ENCODE assay signal across 17 cellular contexts in genomic region chr3:100526613-100527346, GRCh38. TPM values are rescaled to one million over a fixed set of nuclear protein-coding genes. Genes with fewer than 3 reads are reported as not detected.
A peak's percentile ranks its signal among the peaks of the same experiment; 100 is the strongest.
DNase-seq lines count a peak whose midpoint lies in the region; ATAC-seq and TF ChIP-seq lines count a peak whose summit lies in the region.
"Had no signal": no experiment of that assay in that cellular context is flagged by ENCODE, and none has a peak within 500 bp of the region (broad histone marks: within the 10 kb centered on the region; RNA-seq: fewer than 3 reads in every experiment).

No MANE protein-coding gene starts in this region.

- H3K27me3 Mint-ChIP-seq in type B pancreatic cell, result peaks cover 27% of the 10 kb centered on the region

- H3K4me3 ChIP-seq in body of pancreas, result no peak overlapping the region
- no peak overlapping the region for H3K4me3 ChIP-seq in right cardiac atrium (ENCODE audit: low read length)
- H3K4me3 ChIP-seq: BLaER1 treated with 17β-estradiol and CSF1 and Interleukin-3, amounts not matched to agents 10 nM and 100 nM; testis had no signal

- TF ChIP-seq POLR2A in body of pancreas (IDR thresholded peaks at IDR 0.05), result no peak

- H3K27me3 ChIP-seq in body of pancreas, result no peaks in the 10 kb centered on the region
- no peaks in the 10 kb centered on the region for H3K27me3 ChIP-seq in right cardiac atrium (ENCODE audit: control insufficient read depth, insufficient read depth)
- H3K27me3 ChIP-seq: BLaER1 treated with 17β-estradiol and CSF1 and Interleukin-3, amounts not matched to agents 10 nM and 100 nM; testis had no signal

- TF ChIP-seq CTCF in body of pancreas (IDR thresholded peaks at IDR 0.05) (no peak), type B pancreatic cell (conservative IDR thresholded peaks at IDR 0.05) (no peak)

- H3K27ac Mint-ChIP-seq in type B pancreatic cell, result peak overlapping the region; percentile 90

- no peaks in the 10 kb centered on the region for H3K36me3 ChIP-seq in body of pancreas (replicated peaks in 1 of 2; ENCODE audit: insufficient read depth in 1 of 2, low read depth in 2 of 2)
- H3K36me3 ChIP-seq: BLaER1 treated with 17β-estradiol and CSF1 and Interleukin-3, amounts not matched to agents 10 nM and 100 nM had no signal

- peaks cover 4% of the 10 kb centered on the region for H3K9me3 Mint-ChIP-seq in type B pancreatic cell

- H3K27ac ChIP-seq in body of pancreas (peak overlapping the region in 2 of 4 donors; percentile 12 to 28), right cardiac atrium (ENCODE audit: low read length) (no peak overlapping the region)
- H3K27ac ChIP-seq: BLaER1 treated with 17β-estradiol and CSF1 and Interleukin-3, amounts not matched to agents 10 nM and 100 nM; VCaP had no signal

- intact Hi-C loops in body of pancreas (cut with DNase I) (no loop called here), right cardiac atrium (cut with DNase I) (no loop called here)

- 88 to 89% methylated on average over 4 of the region's 4 CpGs for WGBS in body of pancreas, 2 donors
- 80% methylated on average over 4 of the region's 4 CpGs for WGBS in right cardiac atrium

- H3K36me3 Mint-ChIP-seq in type B pancreatic cell, result peaks cover 6% of the 10 kb centered on the region

- H3K4me3 Mint-ChIP-seq in type B pancreatic cell, result no peak overlapping the region

- DNase-seq in NOMO-1 treated with dmso at 0.1 percent for 144 hours (lab: John Stamatoyannopoulos, UW; ENCODE audit: unreplicated experiment) (peak; percentile 31), body of pancreas (no peak), right cardiac atrium (no peak), type B pancreatic cell (ENCODE audit: extremely low spot score, unreplicated experiment) (no peak), NCI-H1048 (lab: John Stamatoyannopoulos, UW) (no peak)
- DNase-seq in activated naive CD4-positive, alpha-beta T cell (lab: John Stamatoyannopoulos, UW), result no peak
- DNase-seq in stimulated activated CD4-positive, alpha-beta T cell treated with anti-CD3 and anti-CD28 coated beads, Interleukin-4, amount 100 ng/mL, for 4 hours, result no peak
- DNase-seq: activated effector memory CD4-positive, alpha-beta T cell treated with anti-CD3 and anti-CD28 coated beads, Interleukin-2, amount 50 U/mL, for 16 hours; erythroblast; HCEC 1CT; kidney glomerular epithelial cell; NCI-H1930; NCI-H510A; nucleus accumbens; testis had no signal

- peaks cover 15% of the 10 kb centered on the region for H3K4me1 Mint-ChIP-seq in type B pancreatic cell (ENCODE audit: unreplicated experiment)

- ATAC-seq in body of pancreas (peak; percentile 38), right cardiac atrium (peak; percentile 61 to 73)

- H3K9me3 ChIP-seq in body of pancreas, result no peaks in the 10 kb centered on the region
- no peaks in the 10 kb centered on the region for H3K9me3 ChIP-seq in right cardiac atrium (ENCODE audit: control insufficient read depth, low read length)
- H3K9me3 ChIP-seq: BLaER1 treated with 17β-estradiol and CSF1 and Interleukin-3, amounts not matched to agents 10 nM and 100 nM; testis had no signal

- H3K4me1 ChIP-seq in body of pancreas (no peaks in the 10 kb centered on the region), right cardiac atrium (ENCODE audit: control insufficient read depth, insufficient read depth, low read length) (no peaks in the 10 kb centered on the region)
- H3K4me1 ChIP-seq: BLaER1 treated with 17β-estradiol and CSF1 and Interleukin-3, amounts not matched to agents 10 nM and 100 nM had no signal

RNA-seq across cellular contexts. Expression of gene TMEM45A, which starts 34.4 kb away (rescaled TPM):
- total RNA-seq in body of pancreas (10 to 100 TPM; 13.7 to 24.1 TPM), right cardiac atrium (10 to 100 TPM in 3 of 4 donors, 1 to 10 TPM in 1; 7.6 to 21.0 (median 15.3) TPM), type B pancreatic cell (ENCODE audit: low replicate concordance) (9.6 and 18.4 TPM in 2 replicates)
- 8.9 TPM for polyA plus RNA-seq in right cardiac atrium
